In the genomic region with DNA sequence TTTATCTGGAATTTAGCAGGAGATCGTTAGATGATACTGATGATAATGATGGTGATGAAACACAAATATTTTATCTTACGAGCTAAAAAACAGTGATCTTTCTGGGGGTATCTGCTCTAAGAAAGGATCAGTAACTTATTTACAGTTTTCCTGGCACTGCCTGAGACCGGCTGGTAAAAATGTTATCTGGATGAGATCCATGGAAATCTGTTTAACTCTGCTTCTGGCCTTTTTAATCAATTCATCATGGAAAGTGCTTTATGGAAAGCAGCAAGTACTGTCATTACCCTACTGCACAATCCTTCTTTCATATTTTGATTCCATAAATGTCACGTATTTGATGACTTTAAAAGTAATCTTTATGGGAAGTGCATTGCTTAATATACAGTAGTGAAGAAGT, we compare ENCODE assay signal across 35 cellular contexts.
"Had no signal": no experiment of that assay in that cellular context is flagged by ENCODE, and none has a peak within 500 bp of the region (broad histone marks: within the 10 kb centered on the region; RNA-seq: fewer than 3 reads in every experiment).

No MANE protein-coding gene starts in this region.

- H3K27ac ChIP-seq: KMS-11 had no signal

- H3K9ac ChIP-seq: KMS-11 had no signal

- H3K36me3 ChIP-seq: MG63 had no signal

- H3K4me3 ChIP-seq: MG63 had no signal

- H3K27me3 ChIP-seq: MG63 had no signal

- H3K9me3 ChIP-seq: MG63 had no signal

- H3K4me2 ChIP-seq: KMS-11 had no signal

- DNase-seq: Karpas-422, Kasumi-1, MG63, MM.1S, MV-4-11, NCI-H1048, NCI-H1092, NCI-H1092 treated with DMSO at 0.1 percent for 48 hours, NCI-H1105, NCI-H1105 treated with DMSO at 0.1 percent for 48 hours, NCI-H1417, NCI-H1417 treated with DMSO at 0.1 percent for 48 hours, NCI-H1436, NCI-H1436 treated with DMSO at 0.1 percent for 48 hours, NCI-H146, NCI-H1694, NCI-H1694 treated with DMSO at 0.1 percent for 48 hours, NCI-H187, NCI-H187 treated with DMSO at 0.1 percent for 48 hours, NCI-H1930, NCI-H2029, NCI-H2029 treated with DMSO at 0.1 percent for 48 hours, NCI-H2081, NCI-H2081 treated with DMSO at 0.1 percent for 48 hours, NCI-H2107, NCI-H2171, NCI-H2171 treated with DMSO at 0.1 percent for 48 hours, NCI-H2227 treated with DMSO at 0.1 percent for 48 hours, NCI-H226, NCI-H345, NCI-H446, NCI-H446 treated with DMSO at 0.1 percent for 48 hours, NCI-H510A, NCI-H510A treated with DMSO at 0.1 percent for 48 hours had no signal
